In genomic region chr9:128067898-128068655, GRCh38 we compare ENCODE assay signal across 1 cellular context.
TF ChIP-seq lines count a peak whose summit lies in the region.

Gene SLC25A25 (plus strand): TSS chr9:128068232. CDS start chr9:128068320, 88 bp downstream.

TF ChIP-seq in K562, 482 proteins besides CTCF, POLR2A, EP300 and RAD21 (continued from another document and continues in another):
- peak; percentile 63; the same call in 1 of the 2 replicates for TF ChIP-seq TGIF2 (CRISPR knock-in tag; IDR thresholded peaks at IDR 0.05)
- TF ChIP-seq GTF2E2 (tag; IDR thresholded peaks at IDR 0.05) = no peak
- TF ChIP-seq NKRF (IDR thresholded peaks at IDR 0.05; ENCODE audit: borderline replicate concordance) = peak; percentile 36; the same call in 1 of the 2 replicates
- TF ChIP-seq SRSF1 (IDR thresholded peaks at IDR 0.05; ENCODE audit: low read depth, low read length) = no peak
- no peak for TF ChIP-seq NFE2 (IDR thresholded peaks at IDR 0.05; ENCODE audit: low read depth)
- no peak for TF ChIP-seq SREBF2 (CRISPR knock-in tag; IDR thresholded peaks at IDR 0.05)
- TF ChIP-seq MEF2A (IDR thresholded peaks at IDR 0.05; ENCODE audit: control insufficient read depth, low read depth, low read length) = no peak
- no peak for TF ChIP-seq ZNF717 (CRISPR knock-in tag; IDR thresholded peaks at IDR 0.05)
- TF ChIP-seq MXD1 (CRISPR knock-in tag; IDR thresholded peaks at IDR 0.05; ENCODE audit: borderline replicate concordance, poor library complexity, severe bottlenecking) = no peak
- TF ChIP-seq, protein P1, sequence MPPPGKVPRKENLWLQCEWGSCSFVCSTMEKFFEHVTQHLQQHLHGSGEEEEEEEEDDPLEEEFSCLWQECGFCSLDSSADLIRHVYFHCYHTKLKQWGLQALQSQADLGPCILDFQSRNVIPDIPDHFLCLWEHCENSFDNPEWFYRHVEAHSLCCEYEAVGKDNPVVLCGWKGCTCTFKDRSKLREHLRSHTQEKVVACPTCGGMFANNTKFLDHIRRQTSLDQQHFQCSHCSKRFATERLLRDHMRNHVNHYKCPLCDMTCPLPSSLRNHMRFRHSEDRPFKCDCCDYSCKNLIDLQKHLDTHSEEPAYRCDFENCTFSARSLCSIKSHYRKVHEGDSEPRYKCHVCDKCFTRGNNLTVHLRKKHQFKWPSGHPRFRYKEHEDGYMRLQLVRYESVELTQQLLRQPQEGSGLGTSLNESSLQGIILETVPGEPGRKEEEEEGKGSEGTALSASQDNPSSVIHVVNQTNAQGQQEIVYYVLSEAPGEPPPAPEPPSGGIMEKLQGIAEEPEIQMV (tag; conservative IDR thresholded peaks at IDR 0.05; ENCODE audit: low read depth) = no peak
- no peak for TF ChIP-seq TEAD4 (IDR thresholded peaks at IDR 0.05; ENCODE audit: low read length)
- TF ChIP-seq TEAD4 (CRISPR knock-in tag; IDR thresholded peaks at IDR 0.05; ENCODE audit: borderline replicate concordance) = no peak
- no peak for TF ChIP-seq STAG1 (CRISPR knock-in tag; IDR thresholded peaks at IDR 0.05; ENCODE audit: borderline replicate concordance)
- TF ChIP-seq ZNF274 (IDR thresholded peaks at IDR 0.05; ENCODE audit: borderline replicate concordance, low read depth, low read length) = no peak
- TF ChIP-seq, protein P2, sequence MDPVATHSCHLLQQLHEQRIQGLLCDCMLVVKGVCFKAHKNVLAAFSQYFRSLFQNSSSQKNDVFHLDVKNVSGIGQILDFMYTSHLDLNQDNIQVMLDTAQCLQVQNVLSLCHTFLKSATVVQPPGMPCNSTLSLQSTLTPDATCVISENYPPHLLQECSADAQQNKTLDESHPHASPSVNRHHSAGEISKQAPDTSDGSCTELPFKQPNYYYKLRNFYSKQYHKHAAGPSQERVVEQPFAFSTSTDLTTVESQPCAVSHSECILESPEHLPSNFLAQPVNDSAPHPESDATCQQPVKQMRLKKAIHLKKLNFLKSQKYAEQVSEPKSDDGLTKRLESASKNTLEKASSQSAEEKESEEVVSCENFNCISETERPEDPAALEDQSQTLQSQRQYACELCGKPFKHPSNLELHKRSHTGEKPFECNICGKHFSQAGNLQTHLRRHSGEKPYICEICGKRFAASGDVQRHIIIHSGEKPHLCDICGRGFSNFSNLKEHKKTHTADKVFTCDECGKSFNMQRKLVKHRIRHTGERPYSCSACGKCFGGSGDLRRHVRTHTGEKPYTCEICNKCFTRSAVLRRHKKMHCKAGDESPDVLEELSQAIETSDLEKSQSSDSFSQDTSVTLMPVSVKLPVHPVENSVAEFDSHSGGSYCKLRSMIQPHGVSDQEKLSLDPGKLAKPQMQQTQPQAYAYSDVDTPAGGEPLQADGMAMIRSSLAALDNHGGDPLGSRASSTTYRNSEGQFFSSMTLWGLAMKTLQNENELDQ (CRISPR knock-in tag; IDR thresholded peaks at IDR 0.05; ENCODE audit: borderline replicate concordance) = no peak
- TF ChIP-seq ZNF507 (tag; conservative IDR thresholded peaks at IDR 0.05) = no peak
- peak; percentile 76 for TF ChIP-seq EGR1 (conservative IDR thresholded peaks at IDR 0.05)
- TF ChIP-seq ZNF282 (CRISPR knock-in tag; IDR thresholded peaks at IDR 0.05) = no peak
- TF ChIP-seq MCM7 (IDR thresholded peaks at IDR 0.05) = no peak
- TF ChIP-seq, protein P3, sequence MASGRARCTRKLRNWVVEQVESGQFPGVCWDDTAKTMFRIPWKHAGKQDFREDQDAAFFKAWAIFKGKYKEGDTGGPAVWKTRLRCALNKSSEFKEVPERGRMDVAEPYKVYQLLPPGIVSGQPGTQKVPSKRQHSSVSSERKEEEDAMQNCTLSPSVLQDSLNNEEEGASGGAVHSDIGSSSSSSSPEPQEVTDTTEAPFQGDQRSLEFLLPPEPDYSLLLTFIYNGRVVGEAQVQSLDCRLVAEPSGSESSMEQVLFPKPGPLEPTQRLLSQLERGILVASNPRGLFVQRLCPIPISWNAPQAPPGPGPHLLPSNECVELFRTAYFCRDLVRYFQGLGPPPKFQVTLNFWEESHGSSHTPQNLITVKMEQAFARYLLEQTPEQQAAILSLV (tag; IDR thresholded peaks at IDR 0.05) = no peak
- TF ChIP-seq ZNF830 (CRISPR knock-in tag; IDR thresholded peaks at IDR 0.05) = no peak
- TF ChIP-seq ILF3 (IDR thresholded peaks at IDR 0.05; ENCODE audit: borderline replicate concordance) = no peak
- no peak for TF ChIP-seq TRIM24 (IDR thresholded peaks at IDR 0.05)
- no peak for TF ChIP-seq ETV5 (CRISPR knock-in tag; IDR thresholded peaks at IDR 0.05; ENCODE audit: low read depth)
- TF ChIP-seq MXI1 (IDR thresholded peaks at IDR 0.05; ENCODE audit: low read depth, low read length) = no peak
- peak; percentile 21; the same call in 1 of the 2 replicates for TF ChIP-seq ZBTB9 (CRISPR knock-in tag; IDR thresholded peaks at IDR 0.05)
- TF ChIP-seq RBBP5 (IDR thresholded peaks at IDR 0.05; ENCODE audit: borderline replicate concordance, insufficient read depth, low read length, poor library complexity, severe bottlenecking) = peak; percentile 88
- 0 out of 2 replicates have a peak, but pooled peaks have one; percentile 30 for TF ChIP-seq ELF2 (CRISPR knock-in tag; IDR thresholded peaks at IDR 0.05)
- TF ChIP-seq PTRF (tag; IDR thresholded peaks at IDR 0.05) = no peak
- TF ChIP-seq, protein P4, sequence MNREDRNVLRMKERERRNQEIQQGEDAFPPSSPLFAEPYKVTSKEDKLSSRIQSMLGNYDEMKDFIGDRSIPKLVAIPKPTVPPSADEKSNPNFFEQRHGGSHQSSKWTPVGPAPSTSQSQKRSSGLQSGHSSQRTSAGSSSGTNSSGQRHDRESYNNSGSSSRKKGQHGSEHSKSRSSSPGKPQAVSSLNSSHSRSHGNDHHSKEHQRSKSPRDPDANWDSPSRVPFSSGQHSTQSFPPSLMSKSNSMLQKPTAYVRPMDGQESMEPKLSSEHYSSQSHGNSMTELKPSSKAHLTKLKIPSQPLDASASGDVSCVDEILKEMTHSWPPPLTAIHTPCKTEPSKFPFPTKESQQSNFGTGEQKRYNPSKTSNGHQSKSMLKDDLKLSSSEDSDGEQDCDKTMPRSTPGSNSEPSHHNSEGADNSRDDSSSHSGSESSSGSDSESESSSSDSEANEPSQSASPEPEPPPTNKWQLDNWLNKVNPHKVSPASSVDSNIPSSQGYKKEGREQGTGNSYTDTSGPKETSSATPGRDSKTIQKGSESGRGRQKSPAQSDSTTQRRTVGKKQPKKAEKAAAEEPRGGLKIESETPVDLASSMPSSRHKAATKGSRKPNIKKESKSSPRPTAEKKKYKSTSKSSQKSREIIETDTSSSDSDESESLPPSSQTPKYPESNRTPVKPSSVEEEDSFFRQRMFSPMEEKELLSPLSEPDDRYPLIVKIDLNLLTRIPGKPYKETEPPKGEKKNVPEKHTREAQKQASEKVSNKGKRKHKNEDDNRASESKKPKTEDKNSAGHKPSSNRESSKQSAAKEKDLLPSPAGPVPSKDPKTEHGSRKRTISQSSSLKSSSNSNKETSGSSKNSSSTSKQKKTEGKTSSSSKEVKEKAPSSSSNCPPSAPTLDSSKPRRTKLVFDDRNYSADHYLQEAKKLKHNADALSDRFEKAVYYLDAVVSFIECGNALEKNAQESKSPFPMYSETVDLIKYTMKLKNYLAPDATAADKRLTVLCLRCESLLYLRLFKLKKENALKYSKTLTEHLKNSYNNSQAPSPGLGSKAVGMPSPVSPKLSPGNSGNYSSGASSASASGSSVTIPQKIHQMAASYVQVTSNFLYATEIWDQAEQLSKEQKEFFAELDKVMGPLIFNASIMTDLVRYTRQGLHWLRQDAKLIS (CRISPR knock-in tag; IDR thresholded peaks at IDR 0.05) = no peak
- peak; percentile 20; the same call in 1 of the 2 replicates for TF ChIP-seq ZFX (CRISPR knock-in tag; IDR thresholded peaks at IDR 0.05)
- peak; percentile 75 for TF ChIP-seq MYC (IDR thresholded peaks at IDR 0.05; ENCODE audit: low read depth, low read length)
- no peak for TF ChIP-seq MYC (CRISPR knock-in tag; IDR thresholded peaks at IDR 0.05; ENCODE audit: borderline replicate concordance, low read depth)
- TF ChIP-seq HSF4 (CRISPR knock-in tag; IDR thresholded peaks at IDR 0.05; ENCODE audit: borderline replicate concordance) = no peak
- TF ChIP-seq BCL6 (CRISPR knock-in tag; IDR thresholded peaks at IDR 0.05) = no peak
- TF ChIP-seq, protein P5, sequence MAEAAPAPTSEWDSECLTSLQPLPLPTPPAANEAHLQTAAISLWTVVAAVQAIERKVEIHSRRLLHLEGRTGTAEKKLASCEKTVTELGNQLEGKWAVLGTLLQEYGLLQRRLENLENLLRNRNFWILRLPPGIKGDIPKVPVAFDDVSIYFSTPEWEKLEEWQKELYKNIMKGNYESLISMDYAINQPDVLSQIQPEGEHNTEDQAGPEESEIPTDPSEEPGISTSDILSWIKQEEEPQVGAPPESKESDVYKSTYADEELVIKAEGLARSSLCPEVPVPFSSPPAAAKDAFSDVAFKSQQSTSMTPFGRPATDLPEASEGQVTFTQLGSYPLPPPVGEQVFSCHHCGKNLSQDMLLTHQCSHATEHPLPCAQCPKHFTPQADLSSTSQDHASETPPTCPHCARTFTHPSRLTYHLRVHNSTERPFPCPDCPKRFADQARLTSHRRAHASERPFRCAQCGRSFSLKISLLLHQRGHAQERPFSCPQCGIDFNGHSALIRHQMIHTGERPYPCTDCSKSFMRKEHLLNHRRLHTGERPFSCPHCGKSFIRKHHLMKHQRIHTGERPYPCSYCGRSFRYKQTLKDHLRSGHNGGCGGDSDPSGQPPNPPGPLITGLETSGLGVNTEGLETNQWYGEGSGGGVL (CRISPR knock-in tag; IDR thresholded peaks at IDR 0.05) = no peak
- no peak for TF ChIP-seq TAF7 (tag; IDR thresholded peaks at IDR 0.05)
- no peak for TF ChIP-seq ZNF79 (CRISPR knock-in tag; IDR thresholded peaks at IDR 0.05; ENCODE audit: low read depth)
- TF ChIP-seq PTTG1 (tag; IDR thresholded peaks at IDR 0.05; ENCODE audit: low read depth) = no peak
- no peak for TF ChIP-seq TAF9B (IDR thresholded peaks at IDR 0.05; ENCODE audit: partially characterized antibody)
- no peak for TF ChIP-seq ELF1 (tag; IDR thresholded peaks at IDR 0.05)
- TF ChIP-seq, protein P6, sequence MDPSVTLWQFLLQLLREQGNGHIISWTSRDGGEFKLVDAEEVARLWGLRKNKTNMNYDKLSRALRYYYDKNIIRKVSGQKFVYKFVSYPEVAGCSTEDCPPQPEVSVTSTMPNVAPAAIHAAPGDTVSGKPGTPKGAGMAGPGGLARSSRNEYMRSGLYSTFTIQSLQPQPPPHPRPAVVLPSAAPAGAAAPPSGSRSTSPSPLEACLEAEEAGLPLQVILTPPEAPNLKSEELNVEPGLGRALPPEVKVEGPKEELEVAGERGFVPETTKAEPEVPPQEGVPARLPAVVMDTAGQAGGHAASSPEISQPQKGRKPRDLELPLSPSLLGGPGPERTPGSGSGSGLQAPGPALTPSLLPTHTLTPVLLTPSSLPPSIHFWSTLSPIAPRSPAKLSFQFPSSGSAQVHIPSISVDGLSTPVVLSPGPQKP (CRISPR knock-in tag; IDR thresholded peaks at IDR 0.05) = 0 out of 2 replicates have a peak, but pooled peaks have one; percentile 68
- TF ChIP-seq, protein P7, sequence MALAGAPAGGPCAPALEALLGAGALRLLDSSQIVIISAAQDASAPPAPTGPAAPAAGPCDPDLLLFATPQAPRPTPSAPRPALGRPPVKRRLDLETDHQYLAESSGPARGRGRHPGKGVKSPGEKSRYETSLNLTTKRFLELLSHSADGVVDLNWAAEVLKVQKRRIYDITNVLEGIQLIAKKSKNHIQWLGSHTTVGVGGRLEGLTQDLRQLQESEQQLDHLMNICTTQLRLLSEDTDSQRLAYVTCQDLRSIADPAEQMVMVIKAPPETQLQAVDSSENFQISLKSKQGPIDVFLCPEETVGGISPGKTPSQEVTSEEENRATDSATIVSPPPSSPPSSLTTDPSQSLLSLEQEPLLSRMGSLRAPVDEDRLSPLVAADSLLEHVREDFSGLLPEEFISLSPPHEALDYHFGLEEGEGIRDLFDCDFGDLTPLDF (CRISPR knock-in tag; IDR thresholded peaks at IDR 0.05) = no peak
- peak in 1 of 2 experiments; percentile 56; a peak in 1 of 4 replicates for TF ChIP-seq SRF (CRISPR knock-in tag; IDR thresholded peaks at IDR 0.05)
- no peak for TF ChIP-seq ZNF436 (CRISPR knock-in tag; IDR thresholded peaks at IDR 0.05)
- TF ChIP-seq PYGO2 (tag; IDR thresholded peaks at IDR 0.05) = no peak
- TF ChIP-seq ZNF311 (CRISPR knock-in tag; IDR thresholded peaks at IDR 0.05) = no peak
- no peak for TF ChIP-seq MTA1 (IDR thresholded peaks at IDR 0.05; ENCODE audit: borderline replicate concordance)
- TF ChIP-seq, protein P8, sequence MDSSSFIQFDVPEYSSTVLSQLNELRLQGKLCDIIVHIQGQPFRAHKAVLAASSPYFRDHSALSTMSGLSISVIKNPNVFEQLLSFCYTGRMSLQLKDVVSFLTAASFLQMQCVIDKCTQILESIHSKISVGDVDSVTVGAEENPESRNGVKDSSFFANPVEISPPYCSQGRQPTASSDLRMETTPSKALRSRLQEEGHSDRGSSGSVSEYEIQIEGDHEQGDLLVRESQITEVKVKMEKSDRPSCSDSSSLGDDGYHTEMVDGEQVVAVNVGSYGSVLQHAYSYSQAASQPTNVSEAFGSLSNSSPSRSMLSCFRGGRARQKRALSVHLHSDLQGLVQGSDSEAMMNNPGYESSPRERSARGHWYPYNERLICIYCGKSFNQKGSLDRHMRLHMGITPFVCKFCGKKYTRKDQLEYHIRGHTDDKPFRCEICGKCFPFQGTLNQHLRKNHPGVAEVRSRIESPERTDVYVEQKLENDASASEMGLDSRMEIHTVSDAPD (CRISPR knock-in tag; IDR thresholded peaks at IDR 0.05) = no peak
- no peak for TF ChIP-seq SMARCC2 (IDR thresholded peaks at IDR 0.05; ENCODE audit: low read depth)
- no peak for TF ChIP-seq HIVEP1 (CRISPR knock-in tag; IDR thresholded peaks at IDR 0.05)
- TF ChIP-seq ZKSCAN8 (CRISPR knock-in tag; IDR thresholded peaks at IDR 0.05) = no peak
